In genomic region chr2:47272031-47272864, GRCh38 we compare ENCODE assay signal across 8 cellular contexts.
DNase-seq lines count a peak whose midpoint lies in the region; ATAC-seq and TF ChIP-seq lines count a peak whose summit lies in the region.

No MANE protein-coding gene starts in this region.

- H3K9me3 ChIP-seq in Caco-2 (no peaks in the 10 kb centered on the region), adrenal gland (replicated peaks in 1 of 3) (no peaks in the 10 kb centered on the region), left ventricle myocardium inferior (replicated peaks) (no peaks in the 10 kb centered on the region), prostate gland (no peaks in the 10 kb centered on the region)

- ATAC-seq in GM21423 (IDR thresholded peaks at IDR 0.05; ENCODE audit: unreplicated experiment) = peak; percentile 68

- H3K27ac ChIP-seq in adrenal gland = peak overlapping the region in 4 of 5 donors; percentile 50 to 97 (median 90)
- peak overlapping the region; percentile 81 for H3K27ac ChIP-seq in left ventricle myocardium inferior (replicated peaks)
- H3K27ac ChIP-seq in prostate gland = peak overlapping the region in 1 of 2 donors; percentile 10

- H3K4me1 Mint-ChIP-seq in Caco-2 (ENCODE audit: low read depth, unreplicated experiment) = peaks cover 27% of the 10 kb centered on the region

- CTCF ChIA-PET in Caco-2 (lab: Charles Lee) = interaction anchor here (1.4 kb wide), 1 partner anchor 51 kb away, joined by 3 read pairs; no protein-coding TSS in a partner anchor

- peak overlapping the region; percentile 73 for H3K4me3 Mint-ChIP-seq in Caco-2 (ENCODE audit: unreplicated experiment)

- no peaks in the 10 kb centered on the region for H3K36me3 Mint-ChIP-seq in Caco-2 (ENCODE audit: insufficient read depth, unreplicated experiment)

- H3K4me1 ChIP-seq in Caco-2 (peaks cover 36% of the 10 kb centered on the region), adrenal gland (replicated peaks in 1 of 2) (peaks cover 31 to 49% of the 10 kb centered on the region in 2 donors), left ventricle myocardium inferior (peaks cover 63% of the 10 kb centered on the region), prostate gland (replicated peaks) (no peaks in the 10 kb centered on the region)

- DNase-seq in Caco-2 = peak; percentile 66 to 77
- peak; percentile 59 for DNase-seq in LoVo (ENCODE audit: low spot score)
- DNase-seq in T follicular helper cell (ENCODE audit: low read depth) = peak; percentile 25
- DNase-seq in adrenal gland = peak; percentile 65 to 83 (median 70)
- peak; percentile 71 for DNase-seq in left ventricle myocardium inferior
- DNase-seq in prostate gland (ENCODE audit: low spot score) = peak; percentile 33
- no peak for DNase-seq in NCI-H2171 (lab: John Stamatoyannopoulos, UW)

- no peaks in the 10 kb centered on the region for H3K27me3 Mint-ChIP-seq in Caco-2 (ENCODE audit: insufficient read depth, unreplicated experiment)

- peak; percentile 60 to 75 for TF ChIP-seq CTCF in Caco-2 (IDR thresholded peaks at IDR 0.05; ENCODE audit: insufficient read depth in 1 of 2, low read depth in 1 of 2, low read length in 1 of 2, severe bottlenecking in 1 of 2, unreplicated experiment in 1 of 2)
- TF ChIP-seq CTCF in adrenal gland (IDR thresholded peaks at IDR 0.05) = peak; percentile 84 to 99 (median 96)
- peak; percentile 99 for TF ChIP-seq CTCF in left ventricle myocardium inferior (IDR thresholded peaks at IDR 0.05; ENCODE audit: borderline replicate concordance)
- TF ChIP-seq CTCF in prostate gland (IDR thresholded peaks at IDR 0.05) = peak; percentile 94 to 97 (median 96)

- H3K27ac Mint-ChIP-seq in Caco-2 (ENCODE audit: unreplicated experiment) = peak overlapping the region; percentile 69

- H3K36me3 ChIP-seq in Caco-2 (ENCODE audit: control insufficient read depth, insufficient read depth, low read length) = no peaks in the 10 kb centered on the region
- H3K36me3 ChIP-seq in adrenal gland (replicated peaks in 1 of 2) = no peaks in the 10 kb centered on the region
- no peaks in the 10 kb centered on the region for H3K36me3 ChIP-seq in left ventricle myocardium inferior
- no peaks in the 10 kb centered on the region for H3K36me3 ChIP-seq in prostate gland

- POLR2A ChIA-PET in Caco-2 (lab: Charles Lee) = no interaction called here

- no peaks in the 10 kb centered on the region for H3K9me3 Mint-ChIP-seq in Caco-2 (ENCODE audit: unreplicated experiment)

- TF ChIP-seq POLR2A in adrenal gland (IDR thresholded peaks at IDR 0.05) (no peak), prostate gland (IDR thresholded peaks at IDR 0.05) (no peak)

- BruUV-seq in Caco-2 (replicated peaks; lab: Mats Ljungman, UMichigan) = no TSS peak

- H3K4me3 ChIP-seq in Caco-2 (ENCODE audit: low read depth, low read length) (peak overlapping the region; percentile 14), adrenal gland (peak overlapping the region in 1 of 4 donors; percentile 37), left ventricle myocardium inferior (peak overlapping the region; percentile 60), prostate gland (peak overlapping the region; percentile 8 to 10)

- 10 to 30% (median 11%) methylated on average over 16 to 46 of the region's 46 CpGs for WGBS in adrenal gland, 4 donors
- WGBS in prostate gland = 16% methylated on average over 29 of the region's 46 CpGs

- intact Hi-C loops in Caco-2 (cut with micrococcal nuclease; ENCODE audit: unreplicated experiment) = loop anchor here (5.0 kb wide), 1 partner anchor 45 kb away; no protein-coding TSS in a partner anchor
- intact Hi-C loops in adrenal gland (cut with DNase I) = no loop called here
- intact Hi-C loops in left ventricle myocardium inferior (cut with micrococcal nuclease) = no loop called here
- intact Hi-C loops in prostate gland (cut with DNase I) = loop anchor here (5.0 kb wide), 1 partner anchor 50 kb away; no protein-coding TSS in a partner anchor

- H3K27me3 ChIP-seq in Caco-2 (replicated peaks; ENCODE audit: control insufficient read depth, insufficient read depth, low read length) = no peaks in the 10 kb centered on the region
- H3K27me3 ChIP-seq in adrenal gland = no peaks in the 10 kb centered on the region
- no peaks in the 10 kb centered on the region for H3K27me3 ChIP-seq in left ventricle myocardium inferior (ENCODE audit: low read depth)
- no peaks in the 10 kb centered on the region for H3K27me3 ChIP-seq in prostate gland (replicated peaks; ENCODE audit: insufficient read depth)

Comparison
In these comparisons a context has a peak if more than half of its experiments do, and no peak if none do; other contexts are left out.
1. intact Hi-C loops: an anchor here in Caco-2 (5.0 kb wide) and prostate gland (5.0 kb wide); none called in adrenal gland and left ventricle myocardium inferior.